ENCODE assay signal across 35 cellular contexts in the genomic region with DNA sequence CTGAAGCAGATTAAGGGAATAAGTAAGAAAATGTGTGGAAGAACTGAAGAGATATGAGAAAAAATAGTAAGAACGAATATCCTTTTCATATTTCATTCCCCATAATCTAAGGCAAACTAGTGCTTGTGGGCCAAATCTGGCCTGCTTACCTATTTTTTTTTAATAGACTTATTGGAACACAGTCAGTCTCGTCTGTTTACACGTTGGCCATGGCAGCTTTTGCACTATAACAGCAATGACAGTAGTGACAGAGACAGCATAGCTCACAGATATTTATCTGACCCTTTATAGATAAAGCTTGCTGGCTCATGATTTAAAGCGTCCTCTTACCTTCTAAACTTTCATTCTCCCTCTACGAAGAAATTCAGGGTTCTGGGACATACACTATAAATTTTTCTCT.
"Had no signal": no experiment of that assay in that cellular context is flagged by ENCODE, and none has a peak within 500 bp of the region (broad histone marks: within the 10 kb centered on the region; RNA-seq: fewer than 3 reads in every experiment).

No MANE protein-coding gene starts in this region.

- H3K27ac ChIP-seq: KMS-11 had no signal

- H3K4me2 ChIP-seq: KMS-11 had no signal

- H3K9ac ChIP-seq: KMS-11 had no signal

- DNase-seq: Karpas-422, Kasumi-1, MM.1S, MV-4-11, NCI-H1048, NCI-H1092, NCI-H1092 treated with DMSO at 0.1 percent for 48 hours, NCI-H1105, NCI-H1105 treated with DMSO at 0.1 percent for 48 hours, NCI-H1417, NCI-H1417 treated with DMSO at 0.1 percent for 48 hours, NCI-H1436, NCI-H1436 treated with DMSO at 0.1 percent for 48 hours, NCI-H146, NCI-H1694, NCI-H1694 treated with DMSO at 0.1 percent for 48 hours, NCI-H187, NCI-H187 treated with DMSO at 0.1 percent for 48 hours, NCI-H1930, NCI-H2029, NCI-H2029 treated with DMSO at 0.1 percent for 48 hours, NCI-H2081, NCI-H2081 treated with DMSO at 0.1 percent for 48 hours, NCI-H2107, NCI-H2171, NCI-H2171 treated with DMSO at 0.1 percent for 48 hours, NCI-H2227 treated with DMSO at 0.1 percent for 48 hours, NCI-H226, NCI-H345, NCI-H446, NCI-H446 treated with DMSO at 0.1 percent for 48 hours, NCI-H510A, NCI-H510A treated with DMSO at 0.1 percent for 48 hours, NCI-H524 had no signal
